In the genomic region with DNA sequence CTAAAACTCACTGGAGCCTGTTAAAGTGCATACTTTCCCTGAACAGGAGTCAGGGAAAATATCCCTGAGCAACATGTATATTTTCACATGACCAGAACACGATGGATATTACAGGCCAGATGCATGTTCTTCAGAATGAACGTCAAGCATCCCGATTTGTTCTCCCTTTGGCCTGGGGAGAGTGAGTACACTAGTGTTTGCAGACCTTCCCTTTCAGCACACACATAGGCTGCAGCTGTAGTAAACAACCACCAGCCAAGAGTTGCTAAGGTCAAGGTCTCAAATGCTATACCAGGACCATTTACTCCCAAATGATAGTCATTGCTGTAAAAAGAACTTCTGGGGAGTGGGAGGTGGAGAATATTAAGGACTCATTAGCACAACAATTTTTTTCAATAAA, we compare ENCODE assay signal across 1 cellular context.
TF ChIP-seq lines count a peak whose summit lies in the region.

No MANE protein-coding gene starts in this region.

TF ChIP-seq in HepG2, 621 proteins besides CTCF, POLR2A, EP300 and RAD21 (continued from another document and continues in another):
- TF ChIP-seq, protein P1, sequence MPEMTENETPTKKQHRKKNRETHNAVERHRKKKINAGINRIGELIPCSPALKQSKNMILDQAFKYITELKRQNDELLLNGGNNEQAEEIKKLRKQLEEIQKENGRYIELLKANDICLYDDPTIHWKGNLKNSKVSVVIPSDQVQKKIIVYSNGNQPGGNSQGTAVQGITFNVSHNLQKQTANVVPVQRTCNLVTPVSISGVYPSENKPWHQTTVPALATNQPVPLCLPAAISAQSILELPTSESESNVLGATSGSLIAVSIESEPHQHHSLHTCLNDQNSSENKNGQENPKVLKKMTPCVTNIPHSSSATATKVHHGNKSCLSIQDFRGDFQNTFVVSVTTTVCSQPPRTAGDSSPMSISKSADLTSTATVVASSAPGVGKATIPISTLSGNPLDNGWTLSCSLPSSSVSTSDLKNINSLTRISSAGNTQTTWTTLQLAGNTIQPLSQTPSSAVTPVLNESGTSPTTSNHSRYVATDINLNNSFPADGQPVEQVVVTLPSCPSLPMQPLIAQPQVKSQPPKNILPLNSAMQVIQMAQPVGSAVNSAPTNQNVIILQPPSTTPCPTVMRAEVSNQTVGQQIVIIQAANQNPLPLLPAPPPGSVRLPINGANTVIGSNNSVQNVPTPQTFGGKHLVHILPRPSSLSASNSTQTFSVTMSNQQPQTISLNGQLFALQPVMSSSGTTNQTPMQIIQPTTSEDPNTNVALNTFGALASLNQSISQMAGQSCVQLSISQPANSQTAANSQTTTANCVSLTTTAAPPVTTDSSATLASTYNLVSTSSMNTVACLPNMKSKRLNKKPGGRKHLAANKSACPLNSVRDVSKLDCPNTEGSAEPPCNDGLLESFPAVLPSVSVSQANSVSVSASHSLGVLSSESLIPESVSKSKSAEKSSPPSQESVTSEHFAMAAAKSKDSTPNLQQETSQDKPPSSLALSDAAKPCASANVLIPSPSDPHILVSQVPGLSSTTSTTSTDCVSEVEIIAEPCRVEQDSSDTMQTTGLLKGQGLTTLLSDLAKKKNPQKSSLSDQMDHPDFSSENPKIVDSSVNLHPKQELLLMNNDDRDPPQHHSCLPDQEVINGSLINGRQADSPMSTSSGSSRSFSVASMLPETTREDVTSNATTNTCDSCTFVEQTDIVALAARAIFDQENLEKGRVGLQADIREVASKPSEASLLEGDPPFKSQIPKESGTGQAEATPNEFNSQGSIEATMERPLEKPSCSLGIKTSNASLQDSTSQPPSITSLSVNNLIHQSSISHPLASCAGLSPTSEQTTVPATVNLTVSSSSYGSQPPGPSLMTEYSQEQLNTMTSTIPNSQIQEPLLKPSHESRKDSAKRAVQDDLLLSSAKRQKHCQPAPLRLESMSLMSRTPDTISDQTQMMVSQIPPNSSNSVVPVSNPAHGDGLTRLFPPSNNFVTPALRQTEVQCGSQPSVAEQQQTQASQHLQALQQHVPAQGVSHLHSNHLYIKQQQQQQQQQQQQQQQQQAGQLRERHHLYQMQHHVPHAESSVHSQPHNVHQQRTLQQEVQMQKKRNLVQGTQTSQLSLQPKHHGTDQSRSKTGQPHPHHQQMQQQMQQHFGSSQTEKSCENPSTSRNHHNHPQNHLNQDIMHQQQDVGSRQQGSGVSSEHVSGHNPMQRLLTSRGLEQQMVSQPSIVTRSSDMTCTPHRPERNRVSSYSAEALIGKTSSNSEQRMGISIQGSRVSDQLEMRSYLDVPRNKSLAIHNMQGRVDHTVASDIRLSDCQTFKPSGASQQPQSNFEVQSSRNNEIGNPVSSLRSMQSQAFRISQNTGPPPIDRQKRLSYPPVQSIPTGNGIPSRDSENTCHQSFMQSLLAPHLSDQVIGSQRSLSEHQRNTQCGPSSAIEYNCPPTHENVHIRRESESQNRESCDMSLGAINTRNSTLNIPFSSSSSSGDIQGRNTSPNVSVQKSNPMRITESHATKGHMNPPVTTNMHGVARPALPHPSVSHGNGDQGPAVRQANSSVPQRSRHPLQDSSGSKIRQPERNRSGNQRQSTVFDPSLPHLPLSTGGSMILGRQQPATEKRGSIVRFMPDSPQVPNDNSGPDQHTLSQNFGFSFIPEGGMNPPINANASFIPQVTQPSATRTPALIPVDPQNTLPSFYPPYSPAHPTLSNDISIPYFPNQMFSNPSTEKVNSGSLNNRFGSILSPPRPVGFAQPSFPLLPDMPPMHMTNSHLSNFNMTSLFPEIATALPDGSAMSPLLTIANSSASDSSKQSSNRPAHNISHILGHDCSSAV (CRISPR knock-in tag; IDR thresholded peaks at IDR 0.05; ENCODE audit: borderline replicate concordance), result no peak
- TF ChIP-seq NFKBIZ (CRISPR knock-in tag; IDR thresholded peaks at IDR 0.05), result no peak
- TF ChIP-seq FOXA3 (CRISPR knock-in tag; IDR thresholded peaks at IDR 0.05), result peak; percentile 75
- no peak for TF ChIP-seq ZFP36L2 (CRISPR knock-in tag; IDR thresholded peaks at IDR 0.05)
- TF ChIP-seq TOE1 (CRISPR knock-in tag; IDR thresholded peaks at IDR 0.05), result no peak
- no peak for TF ChIP-seq RFXANK (CRISPR knock-in tag; IDR thresholded peaks at IDR 0.05)
- TF ChIP-seq HDAC1 (CRISPR knock-in tag; IDR thresholded peaks at IDR 0.05), result peak; percentile 62
- TF ChIP-seq NR1H2 (CRISPR knock-in tag; IDR thresholded peaks at IDR 0.05; ENCODE audit: borderline replicate concordance, low read depth), result no peak
- TF ChIP-seq CBFB (CRISPR knock-in tag; IDR thresholded peaks at IDR 0.05), result no peak
- no peak for TF ChIP-seq PAF1 (CRISPR knock-in tag; IDR thresholded peaks at IDR 0.05)
- no peak for TF ChIP-seq RFXAP (CRISPR knock-in tag; IDR thresholded peaks at IDR 0.05; ENCODE audit: borderline replicate concordance)
- TF ChIP-seq, protein P2, sequence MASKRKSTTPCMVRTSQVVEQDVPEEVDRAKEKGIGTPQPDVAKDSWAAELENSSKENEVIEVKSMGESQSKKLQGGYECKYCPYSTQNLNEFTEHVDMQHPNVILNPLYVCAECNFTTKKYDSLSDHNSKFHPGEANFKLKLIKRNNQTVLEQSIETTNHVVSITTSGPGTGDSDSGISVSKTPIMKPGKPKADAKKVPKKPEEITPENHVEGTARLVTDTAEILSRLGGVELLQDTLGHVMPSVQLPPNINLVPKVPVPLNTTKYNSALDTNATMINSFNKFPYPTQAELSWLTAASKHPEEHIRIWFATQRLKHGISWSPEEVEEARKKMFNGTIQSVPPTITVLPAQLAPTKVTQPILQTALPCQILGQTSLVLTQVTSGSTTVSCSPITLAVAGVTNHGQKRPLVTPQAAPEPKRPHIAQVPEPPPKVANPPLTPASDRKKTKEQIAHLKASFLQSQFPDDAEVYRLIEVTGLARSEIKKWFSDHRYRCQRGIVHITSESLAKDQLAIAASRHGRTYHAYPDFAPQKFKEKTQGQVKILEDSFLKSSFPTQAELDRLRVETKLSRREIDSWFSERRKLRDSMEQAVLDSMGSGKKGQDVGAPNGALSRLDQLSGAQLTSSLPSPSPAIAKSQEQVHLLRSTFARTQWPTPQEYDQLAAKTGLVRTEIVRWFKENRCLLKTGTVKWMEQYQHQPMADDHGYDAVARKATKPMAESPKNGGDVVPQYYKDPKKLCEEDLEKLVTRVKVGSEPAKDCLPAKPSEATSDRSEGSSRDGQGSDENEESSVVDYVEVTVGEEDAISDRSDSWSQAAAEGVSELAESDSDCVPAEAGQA (IDR thresholded peaks at IDR 0.05; ENCODE audit: low read depth), result no peak
- TF ChIP-seq, protein P2 (CRISPR knock-in tag; IDR thresholded peaks at IDR 0.05; ENCODE audit: borderline replicate concordance), result no peak
- TF ChIP-seq KAT7 (CRISPR knock-in tag; IDR thresholded peaks at IDR 0.05; ENCODE audit: borderline replicate concordance), result no peak
- TF ChIP-seq, protein P3, sequence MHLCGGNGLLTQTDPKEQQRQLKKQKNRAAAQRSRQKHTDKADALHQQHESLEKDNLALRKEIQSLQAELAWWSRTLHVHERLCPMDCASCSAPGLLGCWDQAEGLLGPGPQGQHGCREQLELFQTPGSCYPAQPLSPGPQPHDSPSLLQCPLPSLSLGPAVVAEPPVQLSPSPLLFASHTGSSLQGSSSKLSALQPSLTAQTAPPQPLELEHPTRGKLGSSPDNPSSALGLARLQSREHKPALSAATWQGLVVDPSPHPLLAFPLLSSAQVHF (CRISPR knock-in tag; IDR thresholded peaks at IDR 0.05), result no peak
- no peak for TF ChIP-seq ADNP (CRISPR knock-in tag; IDR thresholded peaks at IDR 0.05)
- TF ChIP-seq MAZ (IDR thresholded peaks at IDR 0.05; ENCODE audit: borderline replicate concordance, low read depth, low read length), result no peak
- TF ChIP-seq MAZ (CRISPR knock-in tag; IDR thresholded peaks at IDR 0.05; ENCODE audit: low read depth), result no peak
- peak; percentile 94 for TF ChIP-seq FOXO1 (CRISPR knock-in tag; IDR thresholded peaks at IDR 0.05)
- TF ChIP-seq, protein P4, sequence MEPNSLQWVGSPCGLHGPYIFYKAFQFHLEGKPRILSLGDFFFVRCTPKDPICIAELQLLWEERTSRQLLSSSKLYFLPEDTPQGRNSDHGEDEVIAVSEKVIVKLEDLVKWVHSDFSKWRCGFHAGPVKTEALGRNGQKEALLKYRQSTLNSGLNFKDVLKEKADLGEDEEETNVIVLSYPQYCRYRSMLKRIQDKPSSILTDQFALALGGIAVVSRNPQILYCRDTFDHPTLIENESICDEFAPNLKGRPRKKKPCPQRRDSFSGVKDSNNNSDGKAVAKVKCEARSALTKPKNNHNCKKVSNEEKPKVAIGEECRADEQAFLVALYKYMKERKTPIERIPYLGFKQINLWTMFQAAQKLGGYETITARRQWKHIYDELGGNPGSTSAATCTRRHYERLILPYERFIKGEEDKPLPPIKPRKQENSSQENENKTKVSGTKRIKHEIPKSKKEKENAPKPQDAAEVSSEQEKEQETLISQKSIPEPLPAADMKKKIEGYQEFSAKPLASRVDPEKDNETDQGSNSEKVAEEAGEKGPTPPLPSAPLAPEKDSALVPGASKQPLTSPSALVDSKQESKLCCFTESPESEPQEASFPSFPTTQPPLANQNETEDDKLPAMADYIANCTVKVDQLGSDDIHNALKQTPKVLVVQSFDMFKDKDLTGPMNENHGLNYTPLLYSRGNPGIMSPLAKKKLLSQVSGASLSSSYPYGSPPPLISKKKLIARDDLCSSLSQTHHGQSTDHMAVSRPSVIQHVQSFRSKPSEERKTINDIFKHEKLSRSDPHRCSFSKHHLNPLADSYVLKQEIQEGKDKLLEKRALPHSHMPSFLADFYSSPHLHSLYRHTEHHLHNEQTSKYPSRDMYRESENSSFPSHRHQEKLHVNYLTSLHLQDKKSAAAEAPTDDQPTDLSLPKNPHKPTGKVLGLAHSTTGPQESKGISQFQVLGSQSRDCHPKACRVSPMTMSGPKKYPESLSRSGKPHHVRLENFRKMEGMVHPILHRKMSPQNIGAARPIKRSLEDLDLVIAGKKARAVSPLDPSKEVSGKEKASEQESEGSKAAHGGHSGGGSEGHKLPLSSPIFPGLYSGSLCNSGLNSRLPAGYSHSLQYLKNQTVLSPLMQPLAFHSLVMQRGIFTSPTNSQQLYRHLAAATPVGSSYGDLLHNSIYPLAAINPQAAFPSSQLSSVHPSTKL (CRISPR knock-in tag; IDR thresholded peaks at IDR 0.05), result peak; percentile 86
- peak; percentile 74 for TF ChIP-seq POGZ (CRISPR knock-in tag; IDR thresholded peaks at IDR 0.05)
- TF ChIP-seq, protein P5, sequence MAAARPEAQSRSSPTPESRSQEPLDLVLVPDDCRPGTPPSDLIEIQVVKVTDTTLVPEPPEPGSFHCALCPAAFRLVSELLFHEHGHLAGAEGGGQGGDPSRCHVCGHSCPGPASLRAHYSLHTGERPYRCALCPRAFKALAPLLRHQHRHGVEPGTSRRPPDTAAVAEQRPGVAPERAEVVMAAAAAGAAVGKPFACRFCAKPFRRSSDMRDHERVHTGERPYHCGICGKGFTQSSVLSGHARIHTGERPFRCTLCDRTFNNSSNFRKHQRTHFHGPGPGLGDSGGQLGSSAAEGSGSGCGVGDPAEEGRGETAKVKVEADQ (CRISPR knock-in tag; IDR thresholded peaks at IDR 0.05; ENCODE audit: borderline replicate concordance), result no peak
- TF ChIP-seq ZBTB20 (CRISPR knock-in tag; IDR thresholded peaks at IDR 0.05; ENCODE audit: borderline replicate concordance, low read depth), result peak; percentile 26; the same call in 1 of the 2 replicates
- TF ChIP-seq ZNF3 (CRISPR knock-in tag; IDR thresholded peaks at IDR 0.05), result no peak
- TF ChIP-seq, protein P6, sequence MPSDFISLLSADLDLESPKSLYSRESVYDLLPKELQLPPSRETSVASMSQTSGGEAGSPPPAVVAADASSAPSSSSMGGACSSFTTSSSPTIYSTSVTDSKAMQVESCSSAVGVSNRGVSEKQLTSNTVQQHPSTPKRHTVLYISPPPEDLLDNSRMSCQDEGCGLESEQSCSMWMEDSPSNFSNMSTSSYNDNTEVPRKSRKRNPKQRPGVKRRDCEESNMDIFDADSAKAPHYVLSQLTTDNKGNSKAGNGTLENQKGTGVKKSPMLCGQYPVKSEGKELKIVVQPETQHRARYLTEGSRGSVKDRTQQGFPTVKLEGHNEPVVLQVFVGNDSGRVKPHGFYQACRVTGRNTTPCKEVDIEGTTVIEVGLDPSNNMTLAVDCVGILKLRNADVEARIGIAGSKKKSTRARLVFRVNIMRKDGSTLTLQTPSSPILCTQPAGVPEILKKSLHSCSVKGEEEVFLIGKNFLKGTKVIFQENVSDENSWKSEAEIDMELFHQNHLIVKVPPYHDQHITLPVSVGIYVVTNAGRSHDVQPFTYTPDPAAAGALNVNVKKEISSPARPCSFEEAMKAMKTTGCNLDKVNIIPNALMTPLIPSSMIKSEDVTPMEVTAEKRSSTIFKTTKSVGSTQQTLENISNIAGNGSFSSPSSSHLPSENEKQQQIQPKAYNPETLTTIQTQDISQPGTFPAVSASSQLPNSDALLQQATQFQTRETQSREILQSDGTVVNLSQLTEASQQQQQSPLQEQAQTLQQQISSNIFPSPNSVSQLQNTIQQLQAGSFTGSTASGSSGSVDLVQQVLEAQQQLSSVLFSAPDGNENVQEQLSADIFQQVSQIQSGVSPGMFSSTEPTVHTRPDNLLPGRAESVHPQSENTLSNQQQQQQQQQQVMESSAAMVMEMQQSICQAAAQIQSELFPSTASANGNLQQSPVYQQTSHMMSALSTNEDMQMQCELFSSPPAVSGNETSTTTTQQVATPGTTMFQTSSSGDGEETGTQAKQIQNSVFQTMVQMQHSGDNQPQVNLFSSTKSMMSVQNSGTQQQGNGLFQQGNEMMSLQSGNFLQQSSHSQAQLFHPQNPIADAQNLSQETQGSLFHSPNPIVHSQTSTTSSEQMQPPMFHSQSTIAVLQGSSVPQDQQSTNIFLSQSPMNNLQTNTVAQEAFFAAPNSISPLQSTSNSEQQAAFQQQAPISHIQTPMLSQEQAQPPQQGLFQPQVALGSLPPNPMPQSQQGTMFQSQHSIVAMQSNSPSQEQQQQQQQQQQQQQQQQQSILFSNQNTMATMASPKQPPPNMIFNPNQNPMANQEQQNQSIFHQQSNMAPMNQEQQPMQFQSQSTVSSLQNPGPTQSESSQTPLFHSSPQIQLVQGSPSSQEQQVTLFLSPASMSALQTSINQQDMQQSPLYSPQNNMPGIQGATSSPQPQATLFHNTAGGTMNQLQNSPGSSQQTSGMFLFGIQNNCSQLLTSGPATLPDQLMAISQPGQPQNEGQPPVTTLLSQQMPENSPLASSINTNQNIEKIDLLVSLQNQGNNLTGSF (CRISPR knock-in tag; IDR thresholded peaks at IDR 0.05), result no peak
- no peak for TF ChIP-seq FIP1L1 (IDR thresholded peaks at IDR 0.05; ENCODE audit: borderline replicate concordance, insufficient read depth, low read depth, low read length)
